In the genomic region with DNA sequence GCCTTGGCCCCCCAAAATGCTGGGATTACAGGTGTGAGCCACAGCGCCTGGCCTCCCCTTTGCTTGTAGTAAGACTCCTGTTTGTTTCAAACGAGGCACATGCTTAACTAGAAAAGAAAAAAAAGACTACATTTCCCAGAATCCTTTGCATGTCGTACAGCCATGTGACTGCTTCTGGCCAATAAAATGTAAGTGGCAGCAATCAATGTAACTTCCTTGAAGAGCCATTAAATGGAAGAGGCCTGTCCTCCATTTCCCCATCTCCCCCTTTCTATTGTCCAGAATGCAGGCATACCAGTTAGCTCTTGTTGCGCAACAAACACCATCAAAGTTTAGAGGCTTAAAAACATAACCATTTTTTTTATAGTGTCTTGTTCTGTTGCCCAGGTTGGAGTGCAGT, we compare ENCODE assay signal across 1 cellular context.
A peak's percentile ranks its signal among the peaks of the same experiment; 100 is the strongest.
TF ChIP-seq lines count a peak whose summit lies in the region.

No MANE protein-coding gene starts in this region.

TF ChIP-seq in K562, 482 proteins besides CTCF, POLR2A, EP300 and RAD21 (continues in another document):
- peak; percentile 76 for TF ChIP-seq CREM (IDR thresholded peaks at IDR 0.05; ENCODE audit: low read depth)
- TF ChIP-seq MEF2D (tag; conservative IDR thresholded peaks at IDR 0.05; ENCODE audit: low read depth): 0 out of 2 replicates have a peak, but pooled peaks have one; percentile 47
- TF ChIP-seq ZBTB40 (IDR thresholded peaks at IDR 0.05): peak; percentile 37; the same call in 1 of the 2 replicates
- no peak for TF ChIP-seq ZBTB40 (CRISPR knock-in tag; IDR thresholded peaks at IDR 0.05)
- no peak for TF ChIP-seq ZNF133 (CRISPR knock-in tag; IDR thresholded peaks at IDR 0.05)
- peak in 1 of 2 experiments; percentile 86; a peak in 2 of 3 replicates for TF ChIP-seq CBX3 (IDR thresholded peaks at IDR 0.05; ENCODE audit: borderline replicate concordance in 1 of 2, low read length in 2 of 2)
- peak; percentile 93 for TF ChIP-seq HCFC1 (IDR thresholded peaks at IDR 0.05; ENCODE audit: low read depth, low read length)
- peak; percentile 20 for TF ChIP-seq TBP (optimal IDR thresholded peaks at IDR 0.05; ENCODE audit: low read depth, low read length)
- TF ChIP-seq L3MBTL2 (IDR thresholded peaks at IDR 0.05): peak; percentile 66
- no peak for TF ChIP-seq NCOR1 (IDR thresholded peaks at IDR 0.05)
- TF ChIP-seq MBD2 (IDR thresholded peaks at IDR 0.05; ENCODE audit: borderline replicate concordance, low read depth): peak; percentile 82; the same call in 1 of the 2 replicates
- peak; percentile 95 for TF ChIP-seq RBM25 (IDR thresholded peaks at IDR 0.05; ENCODE audit: low read depth, low read length, severe bottlenecking)
- TF ChIP-seq NEUROD1 (IDR thresholded peaks at IDR 0.05; ENCODE audit: borderline replicate concordance, low read depth, low read length, partially characterized antibody): peak; percentile 10
- TF ChIP-seq YY1 (IDR thresholded peaks at IDR 0.05; ENCODE audit: borderline replicate concordance in 1 of 3, control insufficient read depth in 1 of 3, extremely low read depth in 1 of 3, insufficient read depth in 3 of 3, insufficient read length in 1 of 3, insufficient replicate concordance in 2 of 3, low read depth in 1 of 3, low read length in 2 of 3): peak in 1 of 3 experiments; percentile 88
- TF ChIP-seq ASH1L (IDR thresholded peaks at IDR 0.05; ENCODE audit: borderline replicate concordance, low read depth, partially characterized antibody): no peak
- TF ChIP-seq ATF1 (CRISPR knock-in tag; IDR thresholded peaks at IDR 0.05): no peak
- peak; percentile 43; the same call in 1 of the 2 replicates for TF ChIP-seq ATF1 (tag; IDR thresholded peaks at IDR 0.05)
- TF ChIP-seq ELF1 (tag; IDR thresholded peaks at IDR 0.05): peak; percentile 79
- TF ChIP-seq RFX7 (CRISPR knock-in tag; IDR thresholded peaks at IDR 0.05): no peak
- no peak for TF ChIP-seq NR2C1 (IDR thresholded peaks at IDR 0.05)
- peak; percentile 34 for TF ChIP-seq NR2C1 (tag; IDR thresholded peaks at IDR 0.05)
- TF ChIP-seq ZKSCAN3 (CRISPR knock-in tag; IDR thresholded peaks at IDR 0.05): no peak
- TF ChIP-seq SAFB2 (IDR thresholded peaks at IDR 0.05; ENCODE audit: borderline replicate concordance, low read depth, low read length, severe bottlenecking): no peak
- TF ChIP-seq SIX5 (IDR thresholded peaks at IDR 0.05; ENCODE audit: borderline replicate concordance in 1 of 2, insufficient read depth in 1 of 2, low read depth in 1 of 2, low read length in 2 of 2): peak; percentile 69 to 81; a peak in 3 of 4 replicates
- 0 out of 2 replicates have a peak, but pooled peaks have one; percentile 10 for TF ChIP-seq JUND (IDR thresholded peaks at IDR 0.05; ENCODE audit: borderline replicate concordance, low read depth, low read length)
- TF ChIP-seq JUND (tag; IDR thresholded peaks at IDR 0.05; ENCODE audit: borderline replicate concordance, low read depth, low read length): no peak
- peak; percentile 88 for TF ChIP-seq KAT8 (IDR thresholded peaks at IDR 0.05; ENCODE audit: low read depth)
- TF ChIP-seq LEF1 (IDR thresholded peaks at IDR 0.05): 0 out of 2 replicates have a peak, but pooled peaks have one; percentile 49
- TF ChIP-seq PML (IDR thresholded peaks at IDR 0.05; ENCODE audit: low read length): no peak
- no peak for TF ChIP-seq NFIX (CRISPR knock-in tag; IDR thresholded peaks at IDR 0.05; ENCODE audit: low read depth)
- peak; percentile 98 for TF ChIP-seq USF2 (CRISPR knock-in tag; IDR thresholded peaks at IDR 0.05)
- 0 out of 2 replicates have a peak, but pooled peaks have one; percentile 21 for TF ChIP-seq ZFX (CRISPR knock-in tag; IDR thresholded peaks at IDR 0.05)
- peak; percentile 62; the same call in 1 of the 2 replicates for TF ChIP-seq CREB3L1 (IDR thresholded peaks at IDR 0.05; ENCODE audit: borderline replicate concordance, low read depth)
- TF ChIP-seq NCOA4 (IDR thresholded peaks at IDR 0.05; ENCODE audit: partially characterized antibody): no peak
- no peak for TF ChIP-seq FOXJ3 (CRISPR knock-in tag; IDR thresholded peaks at IDR 0.05)
- TF ChIP-seq E4F1 (CRISPR knock-in tag; IDR thresholded peaks at IDR 0.05; ENCODE audit: borderline replicate concordance): no peak
- no peak for TF ChIP-seq ZNF79 (CRISPR knock-in tag; IDR thresholded peaks at IDR 0.05; ENCODE audit: low read depth)
- no peak for TF ChIP-seq LCOR (CRISPR knock-in tag; IDR thresholded peaks at IDR 0.05)
- TF ChIP-seq TBL1XR1 (IDR thresholded peaks at IDR 0.05; ENCODE audit: low read length in 2 of 2): 0 out of 4 replicates have a peak, but pooled peaks of 1 of the 2 experiments have one; percentile 31
- peak; percentile 51; the same call in 1 of the 2 replicates for TF ChIP-seq EHMT2 (IDR thresholded peaks at IDR 0.05)
- peak; percentile 88 for TF ChIP-seq FOS (IDR thresholded peaks at IDR 0.05; ENCODE audit: extremely low read depth, insufficient read length)
- TF ChIP-seq MTA3 (IDR thresholded peaks at IDR 0.05; ENCODE audit: borderline replicate concordance): 0 out of 2 replicates have a peak, but pooled peaks have one; percentile 30
- 0 out of 2 replicates have a peak, but pooled peaks have one; percentile 12 for TF ChIP-seq BHLHE40 (IDR thresholded peaks at IDR 0.05; ENCODE audit: low read length)
- TF ChIP-seq GABPA (tag; conservative IDR thresholded peaks at IDR 0.05; ENCODE audit: low read depth): peak; percentile 19; the same call in 1 of the 2 replicates
- TF ChIP-seq, protein P1, sequence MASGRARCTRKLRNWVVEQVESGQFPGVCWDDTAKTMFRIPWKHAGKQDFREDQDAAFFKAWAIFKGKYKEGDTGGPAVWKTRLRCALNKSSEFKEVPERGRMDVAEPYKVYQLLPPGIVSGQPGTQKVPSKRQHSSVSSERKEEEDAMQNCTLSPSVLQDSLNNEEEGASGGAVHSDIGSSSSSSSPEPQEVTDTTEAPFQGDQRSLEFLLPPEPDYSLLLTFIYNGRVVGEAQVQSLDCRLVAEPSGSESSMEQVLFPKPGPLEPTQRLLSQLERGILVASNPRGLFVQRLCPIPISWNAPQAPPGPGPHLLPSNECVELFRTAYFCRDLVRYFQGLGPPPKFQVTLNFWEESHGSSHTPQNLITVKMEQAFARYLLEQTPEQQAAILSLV (tag; IDR thresholded peaks at IDR 0.05): peak; percentile 76; the same call in 1 of the 2 replicates
- TF ChIP-seq ARHGAP35 (IDR thresholded peaks at IDR 0.05; ENCODE audit: partially characterized antibody): no peak
- TF ChIP-seq, protein P2, sequence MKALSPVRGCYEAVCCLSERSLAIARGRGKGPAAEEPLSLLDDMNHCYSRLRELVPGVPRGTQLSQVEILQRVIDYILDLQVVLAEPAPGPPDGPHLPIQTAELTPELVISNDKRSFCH (CRISPR knock-in tag; IDR thresholded peaks at IDR 0.05): no peak
- TF ChIP-seq, protein P2 (tag; IDR thresholded peaks at IDR 0.05): peak; percentile 35; the same call in 1 of the 2 replicates
- TF ChIP-seq CHD2 (IDR thresholded peaks at IDR 0.05; ENCODE audit: low read depth, low read length): peak; percentile 72
- TF ChIP-seq TEAD1 (CRISPR knock-in tag; IDR thresholded peaks at IDR 0.05): 0 out of 4 replicates have a peak, but pooled peaks of 1 of the 2 experiments have one; percentile 27
- TF ChIP-seq EP400 (IDR thresholded peaks at IDR 0.05): peak; percentile 40; the same call in 1 of the 2 replicates
- peak; percentile 52; the same call in 1 of the 2 replicates for TF ChIP-seq NFRKB (IDR thresholded peaks at IDR 0.05; ENCODE audit: low read depth)
- TF ChIP-seq ARNT (IDR thresholded peaks at IDR 0.05): peak in 1 of 2 experiments; percentile 57; a peak in 1 of 4 replicates
